Comparison of ENCODE assay signal across 23 cellular contexts in genomic region chr7:156173748-156174353, GRCh38.
"Had no signal": no experiment of that assay in that cellular context is flagged by ENCODE, and none has a peak within 500 bp of the region (broad histone marks: within the 10 kb centered on the region; RNA-seq: fewer than 3 reads in every experiment).

No MANE protein-coding gene starts in this region.

- H3K27me3 Mint-ChIP-seq: dendritic cell treated with granulocyte-macrophage colony-stimulating factor and Interleukin-4, amounts not matched to agents 40 ng/mL and 50 ng/mL, for 4 days; stimulated activated naive CD8-positive, alpha-beta T cell treated with anti-CD3 and anti-CD28 coated beads, Interleukin-15, Interleukin-2, amounts not matched to agents 100 ng/mL and 50 ng/mL, for 24 hours had no signal

- DNase-seq: effector CD8-positive, alpha-beta T cell; foreskin keratinocyte; left cardiac atrium; left ventricle myocardium superior; lower lobe of right lung; natural killer cell; psoas muscle; right cardiac atrium; sigmoid colon; stimulated activated CD4-positive, alpha-beta T cell treated with anti-CD3 and anti-CD28 coated beads, Interleukin-4, amount 100 ng/mL, for 4 hours; transverse colon had no signal

- H3K36me3 Mint-ChIP-seq: natural killer cell; stimulated activated memory B cell treated with anti-CD40 and anti-IgM and Interleukin-4, amounts not matched to agents 10 μg/mL and 1 μg/mL and 100 μg/mL, for 72 hours had no signal

- H3K27ac ChIP-seq: cardiac muscle cell, esophagus muscularis mucosa, foreskin keratinocyte, gastroesophageal sphincter, heart left ventricle, hepatocyte, lower lobe of right lung, neutrophil, parathyroid adenoma, psoas muscle, sigmoid colon, suprapubic skin, transverse colon had no signal

- H3K27me3 ChIP-seq: cardiac muscle cell, foreskin keratinocyte, hepatocyte, neutrophil, sigmoid colon, suprapubic skin, transverse colon had no signal

- H3K9ac ChIP-seq: parathyroid adenoma had no signal

- H3K36me3 ChIP-seq: cardiac muscle cell, esophagus muscularis mucosa, gastroesophageal sphincter, heart left ventricle, lower lobe of right lung, neutrophil, sigmoid colon, suprapubic skin, transverse colon had no signal

- H3K4me3 ChIP-seq: cardiac muscle cell, esophagus muscularis mucosa, gastroesophageal sphincter, heart left ventricle, hepatocyte, lower lobe of right lung, psoas muscle, sigmoid colon, suprapubic skin, transverse colon had no signal

- H3K27ac Mint-ChIP-seq: dendritic cell treated with granulocyte-macrophage colony-stimulating factor and Interleukin-4, amounts not matched to agents 40 ng/mL and 50 ng/mL, for 4 days; natural killer cell; stimulated activated memory B cell treated with anti-CD40 and anti-IgM and Interleukin-4, amounts not matched to agents 10 μg/mL and 1 μg/mL and 100 μg/mL, for 72 hours; stimulated activated naive CD8-positive, alpha-beta T cell treated with anti-CD3 and anti-CD28 coated beads, Interleukin-15, Interleukin-2, amounts not matched to agents 100 ng/mL and 50 ng/mL, for 24 hours had no signal

- H3K4me3 Mint-ChIP-seq: central memory CD8-positive, alpha-beta T cell; dendritic cell treated with granulocyte-macrophage colony-stimulating factor and Interleukin-4, amounts not matched to agents 40 ng/mL and 50 ng/mL, for 4 days; natural killer cell; stimulated activated memory B cell treated with anti-CD40 and anti-IgM and Interleukin-4, amounts not matched to agents 10 μg/mL and 1 μg/mL and 100 μg/mL, for 72 hours; stimulated activated naive CD8-positive, alpha-beta T cell treated with anti-CD3 and anti-CD28 coated beads, Interleukin-15, Interleukin-2, amounts not matched to agents 100 ng/mL and 50 ng/mL, for 24 hours had no signal

- H3K9me3 ChIP-seq: esophagus muscularis mucosa, gastroesophageal sphincter, heart left ventricle, lower lobe of right lung, neutrophil, psoas muscle, sigmoid colon, suprapubic skin, transverse colon had no signal

- H3K4me1 Mint-ChIP-seq: central memory CD8-positive, alpha-beta T cell; natural killer cell; stimulated activated memory B cell treated with anti-CD40 and anti-IgM and Interleukin-4, amounts not matched to agents 10 μg/mL and 1 μg/mL and 100 μg/mL, for 72 hours had no signal

- H3K9me3 Mint-ChIP-seq: central memory CD8-positive, alpha-beta T cell; dendritic cell treated with granulocyte-macrophage colony-stimulating factor and Interleukin-4, amounts not matched to agents 40 ng/mL and 50 ng/mL, for 4 days; natural killer cell; stimulated activated naive CD8-positive, alpha-beta T cell treated with anti-CD3 and anti-CD28 coated beads, Interleukin-15, Interleukin-2, amounts not matched to agents 100 ng/mL and 50 ng/mL, for 24 hours had no signal

- H3K4me1 ChIP-seq: esophagus muscularis mucosa, foreskin keratinocyte, gastroesophageal sphincter, heart left ventricle, lower lobe of right lung, parathyroid adenoma, psoas muscle, sigmoid colon, suprapubic skin, transverse colon had no signal
